13 cellular contexts compared by ENCODE assay signal in genomic region chr12:74903522-74903921, GRCh38.
A peak's percentile ranks its signal among the peaks of the same experiment; 100 is the strongest.
DNase-seq lines count a peak whose midpoint lies in the region; ATAC-seq, FAIRE-seq and TF ChIP-seq lines count a peak whose summit lies in the region.
"Had no signal": no experiment of that assay in that cellular context is flagged by ENCODE, and none has a peak within 500 bp of the region (broad histone marks: within the 10 kb centered on the region; RNA-seq: fewer than 3 reads in every experiment).

No MANE protein-coding gene starts in this region.

- no peaks in the 10 kb centered on the region for H3K79me2 ChIP-seq in astrocyte (ENCODE audit: insufficient read depth, low read length)
- H3K79me2 ChIP-seq in mesendoderm (ENCODE audit: control insufficient read depth, insufficient read depth, low read length), result no peaks in the 10 kb centered on the region

- no peak for FAIRE-seq in astrocyte (lab: Jason Lieb, UNC)

- no peaks in the 10 kb centered on the region for H3K79me1 ChIP-seq in mesendoderm (ENCODE audit: low read length)

- H3K9ac ChIP-seq in astrocyte (ENCODE audit: low read length) (no peak overlapping the region), mesendoderm (ENCODE audit: low read length) (no peak overlapping the region)

- no peaks in the 10 kb centered on the region for H4K20me1 ChIP-seq in astrocyte (ENCODE audit: insufficient read depth, low read length)

- no peak overlapping the region for H3K4ac ChIP-seq in mesendoderm (ENCODE audit: low read depth, low read length)

- ATAC-seq in HG03025 (IDR thresholded peaks at IDR 0.05; ENCODE audit: low FRiP score, unreplicated experiment), result no peak
- ATAC-seq in activated T-cell treated with anti-CD3 and anti-CD28 coated beads, Interleukin-2, amount 50 U/mL, for 72 hours (replicated peaks in 1 of 2), result no peak

- H3K27me3 ChIP-seq in astrocyte (ENCODE audit: insufficient read depth, low read length) (no peaks in the 10 kb centered on the region), mesendoderm (ENCODE audit: insufficient read depth, low read length, poor library complexity) (no peaks in the 10 kb centered on the region), suprapubic skin (no peaks in the 10 kb centered on the region)
- H3K27me3 ChIP-seq: neutrophil had no signal

- H3K4me3 ChIP-seq in astrocyte (ENCODE audit: insufficient read depth, low read depth, low read length) (no peak overlapping the region), mesendoderm (ENCODE audit: low read length) (no peak overlapping the region), suprapubic skin (no peak overlapping the region)

- H3K4me1 Mint-ChIP-seq in astrocyte (ENCODE audit: low read depth, unreplicated experiment), result peaks cover 2% of the 10 kb centered on the region
- H3K4me1 Mint-ChIP-seq in activated T-cell treated with anti-CD3 and anti-CD28 coated beads, Interleukin-2, amount 50 U/mL, for 72 hours (ENCODE audit: low read depth), result peaks cover 10% of the 10 kb centered on the region

- H3K9me3 ChIP-seq in astrocyte (ENCODE audit: insufficient read depth, low read depth, low read length) (no peaks in the 10 kb centered on the region), suprapubic skin (no peaks in the 10 kb centered on the region)
- H3K9me3 ChIP-seq: neutrophil had no signal

- H3K4me3 Mint-ChIP-seq in astrocyte (ENCODE audit: unreplicated experiment), result no peak overlapping the region
- H3K4me3 Mint-ChIP-seq in activated T-cell treated with anti-CD3 and anti-CD28 coated beads, Interleukin-2, amount 50 U/mL, for 72 hours, result no peak overlapping the region
- H3K4me3 Mint-ChIP-seq: activated CD4-positive, alpha-beta T cell treated with anti-CD3 and anti-CD28 coated beads, Interleukin-2, amount 10 ng/mL, durations not matched to agents 7 days and 5 days had no signal

- TF ChIP-seq EP300 in suprapubic skin (IDR thresholded peaks at IDR 0.05), result no peak

- no peaks in the 10 kb centered on the region for H3K27me3 Mint-ChIP-seq in astrocyte (ENCODE audit: low read depth, unreplicated experiment)
- no peaks in the 10 kb centered on the region for H3K27me3 Mint-ChIP-seq in activated T-cell treated with anti-CD3 and anti-CD28 coated beads, Interleukin-2, amount 50 U/mL, for 72 hours (ENCODE audit: low read depth)
- H3K27me3 Mint-ChIP-seq: activated CD4-positive, alpha-beta T cell treated with anti-CD3 and anti-CD28 coated beads, Interleukin-2, amount 10 ng/mL, durations not matched to agents 7 days and 5 days had no signal

- no peak overlapping the region for H4K8ac ChIP-seq in mesendoderm (ENCODE audit: low read depth, low read length)

- no peak overlapping the region for H2AK5ac ChIP-seq in mesendoderm (ENCODE audit: low read length)

- no CpG with 5 or more reads among the region's 1 CpG for WGBS in mesendoderm (ENCODE audit: extremely low coverage, insufficient coverage, low lambda C conversion rate)
- WGBS in suprapubic skin, result 24% methylated on average over 1 of the region's 1 CpG

- H3K4me1 ChIP-seq in astrocyte (ENCODE audit: insufficient read depth, low read length) (no peaks in the 10 kb centered on the region), mesendoderm (ENCODE audit: control insufficient read depth, low read depth, low read length) (no peaks in the 10 kb centered on the region), suprapubic skin (no peaks in the 10 kb centered on the region)

- DNase-seq in DMS53 (lab: John Stamatoyannopoulos, UW), result peak; percentile 48
- no peak for DNase-seq in DMS53 treated with DMSO at 0.1 percent for 48 hours (lab: John Stamatoyannopoulos, UW; ENCODE audit: unreplicated experiment)
- peak; percentile 55 for DNase-seq in HT1080 (ENCODE audit: low read depth)
- peak; percentile 2 for DNase-seq in astrocyte (ENCODE audit: low read depth)
- peak; percentile 69 for DNase-seq in mesendoderm
- DNase-seq in suprapubic skin (ENCODE audit: low spot score in 2 of 2), result no peak
- no peak for DNase-seq in activated T-cell treated with anti-CD3 and anti-CD28 coated beads, Interleukin-2, amount 50 U/mL, for 72 hours
- DNase-seq: activated CD4-positive, alpha-beta T cell treated with anti-CD3 and anti-CD28 coated beads, Interleukin-2, amount 10 ng/mL, durations not matched to agents 7 days and 5 days; kidney glomerular epithelial cell; NCI-H2081; SHP77 had no signal

- H3K56ac ChIP-seq in mesendoderm (ENCODE audit: low read length), result no peak overlapping the region

- no peaks in the 10 kb centered on the region for H3K9me3 Mint-ChIP-seq in astrocyte (ENCODE audit: unreplicated experiment)
- no peaks in the 10 kb centered on the region for H3K9me3 Mint-ChIP-seq in activated T-cell treated with anti-CD3 and anti-CD28 coated beads, Interleukin-2, amount 50 U/mL, for 72 hours
- H3K9me3 Mint-ChIP-seq: activated CD4-positive, alpha-beta T cell treated with anti-CD3 and anti-CD28 coated beads, Interleukin-2, amount 10 ng/mL, durations not matched to agents 7 days and 5 days had no signal

- TF ChIP-seq CTCF in astrocyte (IDR thresholded peaks at IDR 0.05; ENCODE audit: insufficient read depth, low read depth, low read length) (peak; percentile 19), suprapubic skin (IDR thresholded peaks at IDR 0.05) (no peak)

- H3K27ac ChIP-seq in astrocyte (ENCODE audit: low read depth, low read length), result no peak overlapping the region
- H3K27ac ChIP-seq in mesendoderm (ENCODE audit: low read depth, low read length), result no peak overlapping the region
- no peak overlapping the region for H3K27ac ChIP-seq in suprapubic skin
- H3K27ac ChIP-seq: neutrophil had no signal

- no peak overlapping the region for H2BK120ac ChIP-seq in mesendoderm (ENCODE audit: low read depth, low read length)

- no peak overlapping the region for H2AFZ ChIP-seq in astrocyte (ENCODE audit: low read depth, low read length)

- no peaks in the 10 kb centered on the region for H3K36me3 Mint-ChIP-seq in astrocyte (ENCODE audit: low read depth, unreplicated experiment)
- no peaks in the 10 kb centered on the region for H3K36me3 Mint-ChIP-seq in activated T-cell treated with anti-CD3 and anti-CD28 coated beads, Interleukin-2, amount 50 U/mL, for 72 hours (ENCODE audit: insufficient read depth in 2 of 2)

- no peak overlapping the region for H3K23ac ChIP-seq in mesendoderm (ENCODE audit: low read length)

- H3K36me3 ChIP-seq in astrocyte (ENCODE audit: insufficient read depth, low read length) (no peaks in the 10 kb centered on the region), mesendoderm (ENCODE audit: control insufficient read depth, insufficient read depth, low read length) (no peaks in the 10 kb centered on the region), suprapubic skin (no peaks in the 10 kb centered on the region)
- H3K36me3 ChIP-seq: neutrophil had no signal

- no peak for TF ChIP-seq POLR2A in suprapubic skin (IDR thresholded peaks at IDR 0.05)

- no peak overlapping the region for H4K5ac ChIP-seq in mesendoderm (ENCODE audit: low read length)

- no peak overlapping the region for H3K18ac ChIP-seq in mesendoderm (ENCODE audit: low read length)

- H2BK15ac ChIP-seq in mesendoderm (replicated peaks; ENCODE audit: low read depth), result no peak overlapping the region

- no peak overlapping the region for H2BK5ac ChIP-seq in mesendoderm (ENCODE audit: low read length)

- no peak overlapping the region for H3K4me2 ChIP-seq in astrocyte (ENCODE audit: low read length)
- H3K4me2 ChIP-seq in mesendoderm (ENCODE audit: low read length), result no peak overlapping the region

- H3K27ac Mint-ChIP-seq in astrocyte (ENCODE audit: unreplicated experiment), result no peak overlapping the region
- no peak overlapping the region for H3K27ac Mint-ChIP-seq in activated T-cell treated with anti-CD3 and anti-CD28 coated beads, Interleukin-2, amount 50 U/mL, for 72 hours
- H3K27ac Mint-ChIP-seq: activated CD4-positive, alpha-beta T cell treated with anti-CD3 and anti-CD28 coated beads, Interleukin-2, amount 10 ng/mL, durations not matched to agents 7 days and 5 days had no signal

Comparison
In these comparisons a context has a peak if more than half of its experiments do, and no peak if none do; other contexts are left out.
1. DNase-seq: peak in DMS53 (single experiment), HT1080 (single experiment), astrocyte (single experiment) and mesendoderm (single experiment); none in DMS53 treated with DMSO at 0.1 percent for 48 hours (single experiment), suprapubic skin (0 of 2) and activated T-cell treated with anti-CD3 and anti-CD28 coated beads, Interleukin-2, amount 50 U/mL, for 72 hours (0 of 2).